In the genomic region with DNA sequence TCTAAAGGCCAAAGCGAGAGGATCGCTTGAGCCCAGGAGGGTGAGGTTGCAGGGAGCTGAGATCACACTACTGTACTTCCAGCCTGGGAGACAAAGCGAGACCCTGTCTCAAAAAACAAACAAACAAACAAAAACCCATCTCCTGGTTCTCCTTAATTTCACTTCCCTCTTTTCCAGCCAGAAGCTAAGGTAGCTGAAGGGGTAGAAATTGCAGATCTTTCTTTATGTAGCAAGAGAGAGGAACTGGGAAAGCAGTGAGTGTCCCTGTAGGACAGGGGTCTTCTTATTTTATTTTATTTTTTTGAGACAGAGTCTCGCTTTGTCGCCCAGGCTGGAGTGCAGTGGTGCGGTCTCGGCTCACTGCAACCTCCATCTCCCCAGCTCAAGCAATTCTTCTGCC, we compare ENCODE assay signal across 35 cellular contexts. TPM values are rescaled to one million over a fixed set of nuclear protein-coding genes. Genes with fewer than 3 reads are reported as not detected.
"Had no signal": no experiment of that assay in that cellular context is flagged by ENCODE, and none has a peak within 500 bp of the region (broad histone marks: within the 10 kb centered on the region; RNA-seq: fewer than 3 reads in every experiment).

No MANE protein-coding gene starts in this region.

- H3K36me3 ChIP-seq: brain microvascular endothelial cell, MG63 had no signal

- H3K9me3 ChIP-seq: MG63 had no signal

- H2AFZ ChIP-seq: PC-9 had no signal

- DNase-seq: activated CD4-positive, alpha-beta T cell treated with anti-CD3 and anti-CD28 coated beads, Interleukin-2, amount 10 ng/mL, durations not matched to agents 24 days and 14 days; activated CD4-positive, alpha-beta T cell treated with anti-CD3 and anti-CD28 coated beads, Interleukin-2, amount 50 U/mL, for 4 hours; activated effector memory CD4-positive, alpha-beta T cell treated with anti-CD3 and anti-CD28 coated beads, Interleukin-2, amount 50 U/mL, for 16 hours; activated naive CD4-positive, alpha-beta T cell; activated naive CD4-positive, alpha-beta T cell treated with anti-CD3 and anti-CD28 coated beads, Interleukin-2, amount 50 U/mL, for 16 hours; activated naive CD8-positive, alpha-beta T cell treated with anti-CD3 and anti-CD28 coated beads for 36 hours; activated T-cell treated with anti-CD3 and anti-CD28 coated beads, Interleukin-2, amount 50 U/mL, for 1 hour; activated T-cell treated with anti-CD3 and anti-CD28 coated beads, Interleukin-2, amount 50 U/mL, for 72 hours; amniotic stem cell; aorta; brain microvascular endothelial cell; central memory CD4-positive, alpha-beta T cell; Kasumi-1; MG63; NCI-H1048; NCI-H1436 treated with DMSO at 0.1 percent for 48 hours; NCI-H1694 treated with DMSO at 0.1 percent for 48 hours; NCI-H2029; NCI-H345; NCI-H526; NCI-H748 treated with DMSO at 0.1 percent for 48 hours; PC-9; Right ventricle myocardium superior; T1000 had no signal

- H3K4me3 ChIP-seq: MG63, PC-9 had no signal

- ATAC-seq: activated CD8-positive, alpha-beta T cell treated with anti-CD3 and anti-CD28 coated beads for 36 hours; activated T-cell treated with anti-CD3 and anti-CD28 coated beads, Interleukin-2, amount 50 U/mL, for 72 hours; activated T-helper 17 cell treated with anti-CD3 and anti-CD28 coated beads, Interleukin-2, amount 50 U/mL, for 72 hours had no signal

- H3K27me3 ChIP-seq: brain microvascular endothelial cell, MG63 had no signal

- H3K27ac ChIP-seq: brain microvascular endothelial cell, PC-9 had no signal

- FAIRE-seq: colon, RCC 7860, TTC549 had no signal

- H3K4me2 ChIP-seq: PC-9 had no signal

RNA-seq across cellular contexts. Expression of a gene that starts 4.5 kb away (rescaled TPM):
- total RNA-seq: activated CD4-positive, alpha-beta T cell treated with anti-CD3 and anti-CD28 coated beads, Interleukin-2, amount 10 ng/mL, durations not matched to agents 24 days and 14 days; activated CD8-positive, alpha-beta memory T cell treated with anti-CD3 and anti-CD28 coated beads for 36 hours; activated CD8-positive, alpha-beta T cell treated with anti-CD3 and anti-CD28 coated beads for 36 hours; activated naive CD8-positive, alpha-beta T cell treated with anti-CD3 and anti-CD28 coated beads for 36 hours; activated T-cell treated with anti-CD3 and anti-CD28 coated beads, Interleukin-2, amount 50 U/mL, for 72 hours; activated T-helper 17 cell treated with anti-CD3 and anti-CD28 coated beads, Interleukin-2, amount 50 U/mL, for 72 hours; aorta; cerebellum; NCI-H460; OCI-LY7; PC-9; Right ventricle myocardium superior; T-helper 1 cell treated with Interleukin-12 subunit alpha and Interleukin-12 subunit beta and Interleukin-4 antibody, amounts not matched to agents 30 ng/mL and 1 ng/mL, for 36 hours; T-helper 2 cell treated with Interferon-gamma antibody and Interleukin-4, amounts not matched to agents 100 ng/mL and 5 ng/mL, for 36 hours had no signal
- polyA plus RNA-seq: aorta had no signal

RNA-seq across cellular contexts. Expression of a gene that starts 52.0 kb away (rescaled TPM):
- total RNA-seq: activated CD4-positive, alpha-beta T cell treated with anti-CD3 and anti-CD28 coated beads, Interleukin-2, amount 10 ng/mL, durations not matched to agents 24 days and 14 days; activated CD8-positive, alpha-beta memory T cell treated with anti-CD3 and anti-CD28 coated beads for 36 hours; activated CD8-positive, alpha-beta T cell treated with anti-CD3 and anti-CD28 coated beads for 36 hours; activated naive CD8-positive, alpha-beta T cell treated with anti-CD3 and anti-CD28 coated beads for 36 hours; activated T-cell treated with anti-CD3 and anti-CD28 coated beads, Interleukin-2, amount 50 U/mL, for 72 hours; activated T-helper 17 cell treated with anti-CD3 and anti-CD28 coated beads, Interleukin-2, amount 50 U/mL, for 72 hours; aorta; cerebellum; NCI-H460; OCI-LY7; PC-9; T-helper 1 cell treated with Interleukin-12 subunit alpha and Interleukin-12 subunit beta and Interleukin-4 antibody, amounts not matched to agents 30 ng/mL and 1 ng/mL, for 36 hours; T-helper 2 cell treated with Interferon-gamma antibody and Interleukin-4, amounts not matched to agents 100 ng/mL and 5 ng/mL, for 36 hours had no signal
